In genomic region chr5:142013734-142014495, GRCh38 we compare ENCODE assay signal across 6 cellular contexts. TPM values are rescaled to one million over a fixed set of nuclear protein-coding genes. Genes with fewer than 3 reads are reported as not detected.
DNase-seq lines count a peak whose midpoint lies in the region; ATAC-seq and TF ChIP-seq lines count a peak whose summit lies in the region.

No MANE protein-coding gene starts in this region.

- H3K9me3 Mint-ChIP-seq in H9, result no peaks in the 10 kb centered on the region
- H3K9me3 Mint-ChIP-seq in naive thymus-derived CD4-positive, alpha-beta T cell, result peaks cover 0 to 3% (median 0%) of the 10 kb centered on the region in 11 donors

- H3K9me3 ChIP-seq in H9 (ENCODE audit: control insufficient read depth, low read depth, low read length) (no peaks in the 10 kb centered on the region), HAP-1 (no peaks in the 10 kb centered on the region)
- no peaks in the 10 kb centered on the region for H3K9me3 ChIP-seq in naive thymus-derived CD4-positive, alpha-beta T cell (ENCODE audit: control insufficient read depth in 2 of 3, low read length in 3 of 3)

- no peaks in the 10 kb centered on the region for H3K27me3 Mint-ChIP-seq in H9 (ENCODE audit: low read depth)
- no peaks in the 10 kb centered on the region for H3K27me3 Mint-ChIP-seq in naive thymus-derived CD4-positive, alpha-beta T cell

- WGBS in H9 (ENCODE audit: extremely low coverage, insufficient read length, low lambda C conversion rate), result no CpG with 5 or more reads among the region's 16 CpGs

- no peak overlapping the region for H2BK120ac ChIP-seq in H9 (ENCODE audit: low read depth, low read length, poor library complexity, severe bottlenecking)

- H2AFZ ChIP-seq in H9 (ENCODE audit: low read length), result no peak overlapping the region

- peaks cover 2 to 17% (median 15%) of the 10 kb centered on the region in 3 experiments; a peak in 5 of 7 replicates for H3K36me3 Mint-ChIP-seq in H9 (ENCODE audit: insufficient read depth in 1 of 3, low read depth in 3 of 3)
- peaks cover under 1 to 14% (median 5%) of the 10 kb centered on the region in 5 donors for H3K36me3 Mint-ChIP-seq in naive thymus-derived CD4-positive, alpha-beta T cell

- CTCF ChIA-PET in naive thymus-derived CD4-positive, alpha-beta T cell (lab: Charles Lee), result interaction anchor here (0.5 to 7.6 kb wide), 12 partner anchors 10 to 130 kb away, joined by 3 to 82 read pairs (median 4); partner anchors contain the start of gene NDFIP1

- H3K23ac ChIP-seq in H9 (ENCODE audit: insufficient read length, low read depth, low read length), result no peak overlapping the region

- H3K36me3 ChIP-seq in naive thymus-derived CD4-positive, alpha-beta T cell (ENCODE audit: control insufficient read depth in 2 of 3, insufficient read depth in 3 of 3, low read length in 3 of 3), result peaks cover 0 to 6% (median 0%) of the 10 kb centered on the region in 3 experiments
- H3K36me3 ChIP-seq in HAP-1 (replicated peaks), result peaks cover 9% of the 10 kb centered on the region

- TF ChIP-seq CTCF in H9 (conservative IDR thresholded peaks at IDR 0.05), result no peak

- no peak overlapping the region for H3K4me2 ChIP-seq in H9 (ENCODE audit: insufficient read depth, insufficient read length, low read length)

- H3K4me1 ChIP-seq in H9 (ENCODE audit: insufficient read depth, low read length) (no peaks in the 10 kb centered on the region; the same call in 1 of the 2 replicates), HAP-1 (peaks cover 9% of the 10 kb centered on the region; the same call in 1 of the 2 replicates)
- peaks cover 47 to 51% of the 10 kb centered on the region in 2 donors for H3K4me1 ChIP-seq in naive thymus-derived CD4-positive, alpha-beta T cell (ENCODE audit: control insufficient read depth in 2 of 2, insufficient read depth in 2 of 2, low read length in 2 of 2)

- peak overlapping the region; percentile 82 to 87 for H3K4me3 Mint-ChIP-seq in H9
- H3K4me3 Mint-ChIP-seq in naive thymus-derived CD4-positive, alpha-beta T cell, result peak overlapping the region; percentile 74 to 93 (median 86)

- no peak overlapping the region for H3K27ac Mint-ChIP-seq in H9
- peak overlapping the region; percentile 84 to 93 (median 90) for H3K27ac Mint-ChIP-seq in naive thymus-derived CD4-positive, alpha-beta T cell

- H3K4me3 ChIP-seq in naive thymus-derived CD4-positive, alpha-beta T cell (ENCODE audit: low read length), result no peak overlapping the region
- H3K4me3 ChIP-seq in HAP-1, result no peak overlapping the region

- H4K8ac ChIP-seq in H9 (replicated peaks; ENCODE audit: insufficient read length, low read depth, low read length), result no peak overlapping the region

- no peaks in the 10 kb centered on the region for H3K27me3 ChIP-seq in H9 (ENCODE audit: insufficient read depth, low read length)
- H3K27me3 ChIP-seq in naive thymus-derived CD4-positive, alpha-beta T cell (ENCODE audit: control insufficient read depth in 2 of 2, insufficient read depth in 2 of 2, low read length in 2 of 2), result no peaks in the 10 kb centered on the region
- no peaks in the 10 kb centered on the region for H3K27me3 ChIP-seq in HAP-1 (ENCODE audit: low read depth)

- no peaks in the 10 kb centered on the region for H3K79me1 ChIP-seq in H9 (ENCODE audit: insufficient read depth, low read depth, low read length, poor library complexity, severe bottlenecking)

- peaks cover 8% of the 10 kb centered on the region for H3K23me2 ChIP-seq in H9 (ENCODE audit: insufficient read length, low read depth, low read length, poor library complexity, severe bottlenecking)

- no peak overlapping the region for H3K18ac ChIP-seq in H9 (ENCODE audit: insufficient read length, low read depth, low read length)

- H3K4me1 Mint-ChIP-seq in H9, result peaks cover 8 to 11% of the 10 kb centered on the region in 2 experiments
- H3K4me1 Mint-ChIP-seq in naive thymus-derived CD4-positive, alpha-beta T cell, result peaks cover 34 to 86% (median 79%) of the 10 kb centered on the region in 7 donors

- no peak for ATAC-seq in naive thymus-derived CD4-positive, alpha-beta T cell
- no peak for ATAC-seq in HG03354 (IDR thresholded peaks at IDR 0.05; ENCODE audit: poor library complexity, severe bottlenecking, unreplicated experiment)

- POLR2A ChIA-PET in naive thymus-derived CD4-positive, alpha-beta T cell (lab: Charles Lee), result interaction anchor here (0.5 to 7.0 kb wide), 12 partner anchors 10 to 422 kb away, joined by 3 to 80 read pairs (median 6); partner anchors contain the start of genes NDFIP1 and RNF14

- DNase-seq in H9 (no peak), amniotic epithelial cell (ENCODE audit: low read depth) (peak; percentile 52), MV-4-11 (lab: John Stamatoyannopoulos, UW) (no peak), HAP-1 (ENCODE audit: low spot score in 2 of 2) (no peak)
- no peak for DNase-seq in naive thymus-derived CD4-positive, alpha-beta T cell

- peak overlapping the region; percentile 67 for H2BK5ac ChIP-seq in H9 (ENCODE audit: insufficient read length, low read length)

- H2BK15ac ChIP-seq in H9 (ENCODE audit: low read depth, low read length), result no peak overlapping the region

- no peak overlapping the region for H3K9ac ChIP-seq in H9 (ENCODE audit: extremely low read depth, insufficient read length, low read length)

- H3K79me2 ChIP-seq in H9 (ENCODE audit: insufficient read depth, low read length), result no peaks in the 10 kb centered on the region

- no peak overlapping the region for H2AK5ac ChIP-seq in H9 (ENCODE audit: insufficient read length, low read length)

- in situ Hi-C loops in HAP-1 (cut with MboI; ENCODE audit: low sequenced_read_pairs), result no loop called here

- no peak overlapping the region for H3K4ac ChIP-seq in H9 (ENCODE audit: low read depth, low read length)

- H4K91ac ChIP-seq in H9 (ENCODE audit: insufficient read length, low read depth, low read length), result no peak overlapping the region

- H3K27ac ChIP-seq in H9 (ENCODE audit: insufficient read length, low read depth, low read length), result no peak overlapping the region
- H3K27ac ChIP-seq in naive thymus-derived CD4-positive, alpha-beta T cell (ENCODE audit: low read depth, low read length), result no peak overlapping the region

- no peak overlapping the region for H3K56ac ChIP-seq in H9 (ENCODE audit: insufficient read length, low read depth, low read length)

- intact Hi-C loops in naive thymus-derived CD4-positive, alpha-beta T cell (cut with micrococcal nuclease), result loop anchor here (2.0 to 10.0 kb wide), 5 partner anchors 13 to 991 kb away; partner anchors contain the start of gene DELE1 (in 1 of the 2)

- no peak overlapping the region for H3T11ph ChIP-seq in H9 (ENCODE audit: low read length)

- H2BK12ac ChIP-seq in H9 (ENCODE audit: insufficient read length, low read depth, low read length), result peak overlapping the region; percentile 76

- no peak overlapping the region for H2BK20ac ChIP-seq in H9 (ENCODE audit: low read depth, low read length, poor library complexity, severe bottlenecking)

- no peak overlapping the region for H3K14ac ChIP-seq in H9 (ENCODE audit: insufficient read depth, low read length)

- no peaks in the 10 kb centered on the region for H4K20me1 ChIP-seq in H9 (ENCODE audit: control insufficient read depth, insufficient read depth, insufficient read length)

- no peak overlapping the region for H4K5ac ChIP-seq in H9 (ENCODE audit: insufficient read length, low read depth, low read length)

RNA-seq across cellular contexts. Expression of gene GNPDA1, which starts 1.1 kb away (rescaled TPM):
- 66.8 and 68.4 TPM in 2 replicates for total RNA-seq in H9 (2021)
- 10 to 100 TPM; 13.3 to 60.4 (median 26.4) TPM for total RNA-seq in naive thymus-derived CD4-positive, alpha-beta T cell
- 10 to 100 TPM; 37.9 to 47.7 TPM for polyA plus RNA-seq in naive thymus-derived CD4-positive, alpha-beta T cell

RNA-seq across cellular contexts. Expression of gene RNF14, which starts 45.0 kb away (rescaled TPM):
- total RNA-seq in H9 (2021), result 19.5 and 20.1 TPM in 2 replicates
- 10 to 100 TPM; 14.7 to 32.0 (median 24.8) TPM for total RNA-seq in naive thymus-derived CD4-positive, alpha-beta T cell
- 10 to 100 TPM; 33.0 to 40.2 TPM for polyA plus RNA-seq in naive thymus-derived CD4-positive, alpha-beta T cell

RNA-seq across cellular contexts. Expression of gene PCDH12, which starts 55.9 kb away (rescaled TPM):
- total RNA-seq in H9 (2021), result not detected in 2 replicates
- 1 to 10 TPM in 1 of 5 experiments, under 1 TPM in 1, not detected in 3; 0.78 to 1.5 TPM for total RNA-seq in naive thymus-derived CD4-positive, alpha-beta T cell
- polyA plus RNA-seq in naive thymus-derived CD4-positive, alpha-beta T cell, result under 1 TPM; 0.11 to 0.29 TPM

Comparison
In these comparisons a context has a peak if more than half of its experiments do, and no peak if none do; other contexts are left out.
1. H3K27ac Mint-ChIP-seq: peak in naive thymus-derived CD4-positive, alpha-beta T cell (9 of 9); none in H9 (0 of 3).